In genomic region chr22:37517826-37518450, GRCh38 we compare ENCODE assay signal across 10 cellular contexts. TPM values are rescaled to one million over a fixed set of nuclear protein-coding genes. Genes with fewer than 3 reads are reported as not detected.
DNase-seq lines count a peak whose midpoint lies in the region; ATAC-seq and TF ChIP-seq lines count a peak whose summit lies in the region.
"Had no signal": no experiment of that assay in that cellular context is flagged by ENCODE, and none has a peak within 500 bp of the region (broad histone marks: within the 10 kb centered on the region; RNA-seq: fewer than 3 reads in every experiment).

No MANE protein-coding gene starts in this region.

- POLR2A ChIA-PET in RWPE1 (lab: Yijun Ruan, JAX; ENCODE audit: low non-redundant PET): no interaction called here

- H3K36me3 ChIP-seq in CD4-positive, CD25-positive, alpha-beta regulatory T cell (ENCODE audit: control insufficient read depth, insufficient read depth, low read length): no peaks in the 10 kb centered on the region

- H3K4me3 ChIP-seq in CD4-positive, CD25-positive, alpha-beta regulatory T cell (ENCODE audit: low read depth, low read length): no peak overlapping the region
- H3K4me3 ChIP-seq in epithelial cell of esophagus (ENCODE audit: low read length): peak overlapping the region; percentile 62

- ATAC-seq in CD4-positive, CD25-positive, alpha-beta regulatory T cell (ENCODE audit: low read depth in 2 of 2): no peak
- ATAC-seq in HG02642 (IDR thresholded peaks at IDR 0.05; ENCODE audit: poor library complexity, unreplicated experiment) (no peak), GM18861 (IDR thresholded peaks at IDR 0.05; ENCODE audit: unreplicated experiment) (no peak)

- peak overlapping the region; percentile 26 to 87 (median 74) for H3K4me3 Mint-ChIP-seq in CD4-positive, CD25-positive, alpha-beta regulatory T cell
- peak overlapping the region; percentile 86 to 94 (median 90) for H3K4me3 Mint-ChIP-seq in nephron

- no peaks in the 10 kb centered on the region for H3K9me3 Mint-ChIP-seq in CD4-positive, CD25-positive, alpha-beta regulatory T cell
- peaks cover 3% of the 10 kb centered on the region for H3K9me3 Mint-ChIP-seq in nephron

- TF ChIP-seq CTCF in RWPE1 (conservative IDR thresholded peaks at IDR 0.05; ENCODE audit: low read depth): no peak
- TF ChIP-seq CTCF in epithelial cell of esophagus (IDR thresholded peaks at IDR 0.05; ENCODE audit: insufficient read depth, low read depth, low read length, missing control alignments): no peak
- TF ChIP-seq CTCF in nephron (IDR thresholded peaks at IDR 0.05; ENCODE audit: unreplicated experiment in 3 of 3): no peak

- no peaks in the 10 kb centered on the region for H3K9me3 ChIP-seq in CD4-positive, CD25-positive, alpha-beta regulatory T cell (ENCODE audit: control insufficient read depth in 2 of 2, low read length in 2 of 2)

- H3K27ac ChIP-seq in CD4-positive, CD25-positive, alpha-beta regulatory T cell (ENCODE audit: insufficient read depth, low read length, poor library complexity, severe bottlenecking): no peak overlapping the region
- H3K27ac ChIP-seq in RWPE1: peak overlapping the region; percentile 92

- H3K27me3 Mint-ChIP-seq in CD4-positive, CD25-positive, alpha-beta regulatory T cell: peaks cover 67% of the 10 kb centered on the region
- peaks cover 32% of the 10 kb centered on the region for H3K27me3 Mint-ChIP-seq in nephron (ENCODE audit: low read depth)

- no peak for DNase-seq in CD4-positive, CD25-positive, alpha-beta regulatory T cell
- DNase-seq in RWPE1 (ENCODE audit: low spot score) (no peak), epithelial cell of esophagus (ENCODE audit: low read depth) (peak; percentile 82), NK-92 (lab: John Stamatoyannopoulos, UW; ENCODE audit: unreplicated experiment) (no peak), foreskin melanocyte (no peak)
- DNase-seq: DMS79, NCI-H69 had no signal

- no peak overlapping the region for H3K27ac Mint-ChIP-seq in CD4-positive, CD25-positive, alpha-beta regulatory T cell
- peak overlapping the region; percentile 83 to 90 (median 84) for H3K27ac Mint-ChIP-seq in nephron

- peaks cover 8% of the 10 kb centered on the region for H3K4me1 ChIP-seq in CD4-positive, CD25-positive, alpha-beta regulatory T cell (ENCODE audit: control insufficient read depth, insufficient read depth, low read length, poor library complexity, severe bottlenecking)

- H3K27me3 ChIP-seq in CD4-positive, CD25-positive, alpha-beta regulatory T cell (ENCODE audit: control insufficient read depth, insufficient read depth, low read length): peaks cover 15% of the 10 kb centered on the region

- H3K4me1 Mint-ChIP-seq in CD4-positive, CD25-positive, alpha-beta regulatory T cell: peaks cover 0 to 10% (median 6%) of the 10 kb centered on the region in 4 donors
- H3K4me1 Mint-ChIP-seq in nephron: peaks cover 32% of the 10 kb centered on the region

- no peaks in the 10 kb centered on the region for H3K36me3 Mint-ChIP-seq in CD4-positive, CD25-positive, alpha-beta regulatory T cell
- H3K36me3 Mint-ChIP-seq in nephron (ENCODE audit: low read depth): peaks cover 22% of the 10 kb centered on the region

- CTCF ChIA-PET in RWPE1 (lab: Yijun Ruan, JAX): no interaction called here

RNA-seq across cellular contexts. Expression of gene CARD10, which starts 1.3 kb away (rescaled TPM):
- not detected for total RNA-seq in CD4-positive, CD25-positive, alpha-beta regulatory T cell
- not detected for polyA plus RNA-seq in CD4-positive, CD25-positive, alpha-beta regulatory T cell

RNA-seq across cellular contexts. Expression of gene MFNG, which starts 31.8 kb away (rescaled TPM):
- 148 TPM for total RNA-seq in CD4-positive, CD25-positive, alpha-beta regulatory T cell
- 100 to 1,000 TPM; 323 to 340 (median 327) TPM for polyA plus RNA-seq in CD4-positive, CD25-positive, alpha-beta regulatory T cell

RNA-seq across cellular contexts. Expression of gene CDC42EP1, which starts 42.3 kb away (rescaled TPM):
- total RNA-seq in CD4-positive, CD25-positive, alpha-beta regulatory T cell: not detected
- polyA plus RNA-seq in CD4-positive, CD25-positive, alpha-beta regulatory T cell: not detected

Comparison
In these comparisons a context has a peak if more than half of its experiments do, and no peak if none do; other contexts are left out.
1. H3K27ac Mint-ChIP-seq: peak in nephron (3 of 3); none in CD4-positive, CD25-positive, alpha-beta regulatory T cell (0 of 3).